ENCODE assay signal across 8 cellular contexts in genomic region chr18:74353169-74353775, GRCh38. TPM values are rescaled to one million over a fixed set of nuclear protein-coding genes. Genes with fewer than 3 reads are reported as not detected.
A peak's percentile ranks its signal among the peaks of the same experiment; 100 is the strongest.
DNase-seq lines count a peak whose midpoint lies in the region; ATAC-seq lines count a peak whose summit lies in the region.

No MANE protein-coding gene starts in this region.

- H3K9me3 ChIP-seq in BLaER1 (no peaks in the 10 kb centered on the region), NT2/D1 (ENCODE audit: insufficient read depth, low read length) (0 out of 2 replicates have a peak, but pooled peaks cover 3% of the 10 kb centered on the region)

- peak; percentile 59 for DNase-seq in NT2/D1 (ENCODE audit: low read depth, low spot score)
- peak; percentile 62 for DNase-seq in fibroblast of the conjunctiva (ENCODE audit: low read depth)
- peak in 54 of 56 donors; percentile 1 to 87 (median 58) for DNase-seq in nucleus accumbens (lab: John Stamatoyannopoulos, UW)

- H3K36me3 ChIP-seq in BLaER1: no peaks in the 10 kb centered on the region
- H3K36me3 ChIP-seq in NT2/D1 (ENCODE audit: insufficient read depth, insufficient read length, low read length): no peaks in the 10 kb centered on the region

- no peak overlapping the region for H3K4me3 Mint-ChIP-seq in activated T-helper 17 cell treated with anti-CD3 and anti-CD28 coated beads, Interleukin-2, amount 50 U/mL, for 72 hours

- no peaks in the 10 kb centered on the region for H3K27me3 Mint-ChIP-seq in activated T-helper 17 cell treated with anti-CD3 and anti-CD28 coated beads, Interleukin-2, amount 50 U/mL, for 72 hours

- H3K27ac Mint-ChIP-seq in activated T-helper 17 cell treated with anti-CD3 and anti-CD28 coated beads, Interleukin-2, amount 50 U/mL, for 72 hours: no peak overlapping the region

- peak overlapping the region; percentile 60 for H3K4me2 ChIP-seq in BLaER1

- H3K9me3 Mint-ChIP-seq in activated T-helper 17 cell treated with anti-CD3 and anti-CD28 coated beads, Interleukin-2, amount 50 U/mL, for 72 hours: no peaks in the 10 kb centered on the region

- H3K27ac ChIP-seq in BLaER1: peak overlapping the region; percentile 71

- H3K4me1 ChIP-seq in BLaER1 (peaks cover 67% of the 10 kb centered on the region), NT2/D1 (ENCODE audit: insufficient read depth, insufficient read length) (no peaks in the 10 kb centered on the region)

- H3K9ac ChIP-seq in BLaER1 (peak overlapping the region; percentile 65), NT2/D1 (ENCODE audit: insufficient read length, low read depth) (peak overlapping the region; percentile 25)

- peak; percentile 59 for ATAC-seq in GM18861 (IDR thresholded peaks at IDR 0.05; ENCODE audit: unreplicated experiment)
- ATAC-seq in HG03575 (IDR thresholded peaks at IDR 0.05; ENCODE audit: extremely low read depth, insufficient number of reproducible peaks, low FRiP score, unreplicated experiment): peak; percentile 56
- peak; percentile 72 for ATAC-seq in activated T-helper 17 cell treated with anti-CD3 and anti-CD28 coated beads, Interleukin-2, amount 50 U/mL, for 72 hours (replicated peaks)
- no peak for ATAC-seq in HG02840 (IDR thresholded peaks at IDR 0.05; ENCODE audit: low FRiP score, unreplicated experiment)

- no peaks in the 10 kb centered on the region for H3K36me3 Mint-ChIP-seq in activated T-helper 17 cell treated with anti-CD3 and anti-CD28 coated beads, Interleukin-2, amount 50 U/mL, for 72 hours (ENCODE audit: low read depth)

- no peaks in the 10 kb centered on the region for H3K4me1 Mint-ChIP-seq in activated T-helper 17 cell treated with anti-CD3 and anti-CD28 coated beads, Interleukin-2, amount 50 U/mL, for 72 hours

- no peaks in the 10 kb centered on the region for H4K20me1 ChIP-seq in BLaER1

- H3K4me3 ChIP-seq in BLaER1 (no peak overlapping the region), NT2/D1 (ENCODE audit: insufficient read length, low read depth) (no peak overlapping the region)

- no peaks in the 10 kb centered on the region for H3K27me3 ChIP-seq in BLaER1
- H3K27me3 ChIP-seq in NT2/D1 (ENCODE audit: insufficient read depth, insufficient read length): no peaks in the 10 kb centered on the region

RNA-seq across cellular contexts. Expression of gene C18orf63, which starts 37.6 kb away (rescaled TPM):
- total RNA-seq in activated T-helper 17 cell treated with anti-CD3 and anti-CD28 coated beads, Interleukin-2, amount 50 U/mL, for 72 hours: not detected
